8 cellular contexts compared by ENCODE assay signal in genomic region chr5:139808481-139809330, GRCh38. TPM values are rescaled to one million over a fixed set of nuclear protein-coding genes. Genes with fewer than 3 reads are reported as not detected.
A peak's percentile ranks its signal among the peaks of the same experiment; 100 is the strongest.
DNase-seq lines count a peak whose midpoint lies in the region; ATAC-seq and TF ChIP-seq lines count a peak whose summit lies in the region.

No MANE protein-coding gene starts in this region.

- peak in 1 of 2 donors; percentile 63 for ATAC-seq in natural killer cell treated with Interleukin-12 subunit alpha and Interleukin-12 subunit beta and Interleukin-15 and Interleukin-18, amount 100 ng/mL, for 72 hours
- ATAC-seq in HG02571 (IDR thresholded peaks at IDR 0.05; ENCODE audit: unreplicated experiment): no peak
- ATAC-seq in GM21825 (IDR thresholded peaks at IDR 0.05; ENCODE audit: unreplicated experiment): no peak
- no peak for ATAC-seq in GM21528 (IDR thresholded peaks at IDR 0.05; ENCODE audit: low FRiP score, unreplicated experiment)

- CTCF ChIA-PET in GM10248 (lab: Yijun Ruan, JAX): no interaction called here

- no peaks in the 10 kb centered on the region for H3K4me1 Mint-ChIP-seq in chondrocyte (ENCODE audit: low read depth)
- H3K4me1 Mint-ChIP-seq in natural killer cell treated with Interleukin-12 subunit alpha and Interleukin-12 subunit beta and Interleukin-15 and Interleukin-18, amount 100 ng/mL, for 72 hours (ENCODE audit: low read depth in 2 of 2): no peaks in the 10 kb centered on the region

- no peaks in the 10 kb centered on the region for H3K9me3 ChIP-seq in MM.1S (replicated peaks; ENCODE audit: insufficient read depth, low read length)

- peaks cover 3% of the 10 kb centered on the region for H3K36me3 Mint-ChIP-seq in chondrocyte (ENCODE audit: low read depth)
- no peaks in the 10 kb centered on the region for H3K36me3 Mint-ChIP-seq in natural killer cell treated with Interleukin-12 subunit alpha and Interleukin-12 subunit beta and Interleukin-15 and Interleukin-18, amount 100 ng/mL, for 72 hours

- POLR2A ChIA-PET in GM10248 (lab: Yijun Ruan, JAX): no interaction called here

- no peaks in the 10 kb centered on the region for H4K20me1 ChIP-seq in MM.1S (ENCODE audit: insufficient read depth, low read length)

- no peak overlapping the region for H3K27ac ChIP-seq in MM.1S (ENCODE audit: low read length)

- H3K4me3 ChIP-seq in MM.1S (ENCODE audit: low read length): no peak overlapping the region

- no peak overlapping the region for H3K27ac Mint-ChIP-seq in chondrocyte (ENCODE audit: unreplicated experiment)
- no peak overlapping the region for H3K27ac Mint-ChIP-seq in natural killer cell treated with Interleukin-12 subunit alpha and Interleukin-12 subunit beta and Interleukin-15 and Interleukin-18, amount 100 ng/mL, for 72 hours

- no peak overlapping the region for H3K4me2 ChIP-seq in MM.1S (ENCODE audit: low read depth, low read length)

- peaks cover 70% of the 10 kb centered on the region for H3K27me3 ChIP-seq in MM.1S (replicated peaks; ENCODE audit: insufficient read depth, low read length)

- H3K9ac ChIP-seq in MM.1S (ENCODE audit: low read length): no peak overlapping the region

- no peaks in the 10 kb centered on the region for H3K36me3 ChIP-seq in MM.1S (replicated peaks; ENCODE audit: insufficient read depth, low read length)

- H3K4me3 Mint-ChIP-seq in chondrocyte (ENCODE audit: unreplicated experiment): no peak overlapping the region
- no peak overlapping the region for H3K4me3 Mint-ChIP-seq in natural killer cell treated with Interleukin-12 subunit alpha and Interleukin-12 subunit beta and Interleukin-15 and Interleukin-18, amount 100 ng/mL, for 72 hours

- no peaks in the 10 kb centered on the region for H3F3A ChIP-seq in MM.1S (ENCODE audit: insufficient read depth, low read length)

- no peaks in the 10 kb centered on the region for H3K4me1 ChIP-seq in MM.1S (ENCODE audit: low read length)

- no peak overlapping the region for H2AFZ ChIP-seq in MM.1S (ENCODE audit: low read length)

- no peaks in the 10 kb centered on the region for H3K9me3 Mint-ChIP-seq in chondrocyte (ENCODE audit: low read depth)
- H3K9me3 Mint-ChIP-seq in natural killer cell treated with Interleukin-12 subunit alpha and Interleukin-12 subunit beta and Interleukin-15 and Interleukin-18, amount 100 ng/mL, for 72 hours: no peaks in the 10 kb centered on the region

- DNase-seq in GM10248 (ENCODE audit: extremely low spot score) (peak; percentile 71), MM.1S (peak; percentile 39), chondrocyte (ENCODE audit: low spot score) (peak; percentile 85), NCI-H524 treated with DMSO at 0.1 percent for 48 hours (lab: John Stamatoyannopoulos, UW) (no peak)
- peak; percentile 62 for DNase-seq in natural killer cell treated with Interleukin-12 subunit alpha and Interleukin-12 subunit beta and Interleukin-15 and Interleukin-18, amount 100 ng/mL, for 72 hours (ENCODE audit: low spot score)

- H3K27me3 Mint-ChIP-seq in chondrocyte (ENCODE audit: low read depth): peaks cover 42% of the 10 kb centered on the region
- H3K27me3 Mint-ChIP-seq in natural killer cell treated with Interleukin-12 subunit alpha and Interleukin-12 subunit beta and Interleukin-15 and Interleukin-18, amount 100 ng/mL, for 72 hours: peaks cover 0 to 7% of the 10 kb centered on the region in 2 donors

- no peak for TF ChIP-seq CTCF in GM10248 (IDR thresholded peaks at IDR 0.05; ENCODE audit: control extremely low read depth, extremely low read depth, low read depth, missing control alignments)
- no peak for TF ChIP-seq CTCF in MM.1S (IDR thresholded peaks at IDR 0.05; ENCODE audit: low read length)
- TF ChIP-seq CTCF in chondrocyte (IDR thresholded peaks at IDR 0.05): no peak

- no peaks in the 10 kb centered on the region for H3K79me2 ChIP-seq in MM.1S (ENCODE audit: low read length)

- H3K9me2 ChIP-seq in MM.1S (replicated peaks; ENCODE audit: insufficient read depth, low read length): no peaks in the 10 kb centered on the region

RNA-seq across cellular contexts. Expression of gene PSD2, which starts 13.1 kb away (rescaled TPM):
- 0.47 to 1.5 TPM (median 0.82 TPM) in 3 replicates for total RNA-seq in chondrocyte
- total RNA-seq in natural killer cell treated with Interleukin-12 subunit alpha and Interleukin-12 subunit beta and Interleukin-15 and Interleukin-18, amount 100 ng/mL, for 72 hours: not detected
